Comparison of ENCODE assay signal across 11 cellular contexts in genomic region chr3:156750191-156750873, GRCh38.
DNase-seq lines count a peak whose midpoint lies in the region; ATAC-seq, FAIRE-seq and TF ChIP-seq lines count a peak whose summit lies in the region.
"Had no signal": no experiment of that assay in that cellular context is flagged by ENCODE, and none has a peak within 500 bp of the region (broad histone marks: within the 10 kb centered on the region; RNA-seq: fewer than 3 reads in every experiment).

No MANE protein-coding gene starts in this region.

- no peak overlapping the region for H2AFZ ChIP-seq in HepG2 (ENCODE audit: low read length)

- H3K9me3 ChIP-seq in HepG2 (ENCODE audit: low read length) = peaks cover 12% of the 10 kb centered on the region; the same call in 1 of the 2 replicates
- no peaks in the 10 kb centered on the region for H3K9me3 ChIP-seq in right lobe of liver
- peaks cover 11% of the 10 kb centered on the region for H3K9me3 ChIP-seq in adipocyte (ENCODE audit: control insufficient read depth, low read length)
- H3K9me3 ChIP-seq: BE2C, pancreas had no signal

- POLR2A ChIA-PET in HepG2 (lab: Yijun Ruan, JAX) = no interaction called here

- H3K4me2 ChIP-seq in HepG2 (ENCODE audit: low read depth, low read length) = peak overlapping the region; percentile 55; the same call in 1 of the 2 replicates

- no peak for TF ChIP-seq EP300 in HepG2 (IDR thresholded peaks at IDR 0.05; ENCODE audit: low read depth in 2 of 2, low read length in 2 of 2)
- TF ChIP-seq EP300 in HepG2 (CRISPR knock-in tag; IDR thresholded peaks at IDR 0.05; ENCODE audit: borderline replicate concordance) = no peak

- in situ Hi-C loops in HepG2 (cut with HindIII; ENCODE audit: extremely low pct_ligation_motif_present, low pct_unique_long_range_greater_than_20kb) = no loop called here

- CTCF ChIA-PET in HepG2 (lab: Yijun Ruan, JAX; ENCODE audit: low intra/inter-chr PET ratio, low total read pairs) = no interaction called here
- CTCF ChIA-PET in Calu3 (lab: Charles Lee) = no interaction called here

- H3K4me3 ChIP-seq in HepG2 (replicated peaks in 1 of 3; ENCODE audit: insufficient read depth in 1 of 3, low read depth in 2 of 3, low read length in 3 of 3) (no peak overlapping the region; a peak in 1 of 6 replicates), right lobe of liver (no peak overlapping the region), adipocyte (ENCODE audit: low read length) (peak overlapping the region; percentile 77)
- H3K4me3 ChIP-seq: pancreas had no signal

- H3K4me1 Mint-ChIP-seq in Calu3 (ENCODE audit: low read depth, unreplicated experiment) = no peaks in the 10 kb centered on the region

- no peaks in the 10 kb centered on the region for H3K79me2 ChIP-seq in HepG2 (ENCODE audit: insufficient read depth, low read length)

- no peaks in the 10 kb centered on the region for H3K9me3 Mint-ChIP-seq in Calu3 (ENCODE audit: low read depth, unreplicated experiment)

- no peaks in the 10 kb centered on the region for H3K27me3 Mint-ChIP-seq in Calu3 (ENCODE audit: unreplicated experiment)

- no peak overlapping the region for H3K27ac Mint-ChIP-seq in Calu3 (ENCODE audit: unreplicated experiment)
- H3K27ac Mint-ChIP-seq: activated CD4-positive, alpha-beta memory T cell treated with anti-CD3 and anti-CD28 coated beads for 36 hours had no signal

- H3K27ac ChIP-seq in HepG2 (ENCODE audit: extremely low read length, insufficient read depth, low read length) (no peak overlapping the region), right lobe of liver (no peak overlapping the region)
- H3K27ac ChIP-seq: pancreas had no signal

- no peak for TF ChIP-seq RAD21 in HepG2 (CRISPR knock-in tag; IDR thresholded peaks at IDR 0.05)

- no peak for FAIRE-seq in HepG2 (lab: Jason Lieb, UNC)
- FAIRE-seq: pancreas had no signal

- intact Hi-C loops in HepG2 (cut with micrococcal nuclease; ENCODE audit: unreplicated experiment) (no loop called here), right lobe of liver (cut with DNase I) (no loop called here), Calu3 (cut with micrococcal nuclease; ENCODE audit: unreplicated experiment) (no loop called here)

- H3K27me3 ChIP-seq in HepG2 (ENCODE audit: control insufficient read depth in 1 of 2, insufficient read depth in 2 of 2, low read length in 2 of 2) (no peaks in the 10 kb centered on the region), right lobe of liver (no peaks in the 10 kb centered on the region), adipocyte (replicated peaks; ENCODE audit: control insufficient read depth, insufficient read depth, low read length) (no peaks in the 10 kb centered on the region)
- H3K27me3 ChIP-seq: pancreas had no signal

- 10% methylated on average over 3 of the region's 3 CpGs for WGBS in HepG2 (ENCODE audit: low lambda C conversion rate)
- no CpG with 5 or more reads among the region's 3 CpGs for WGBS in right lobe of liver (ENCODE audit: insufficient coverage, low coverage, low lambda C conversion rate, missing lambda C conversion rate)

- H3K4me1 ChIP-seq in HepG2 (ENCODE audit: insufficient read depth, low read length) (peaks cover 25% of the 10 kb centered on the region), right lobe of liver (no peaks in the 10 kb centered on the region), adipocyte (ENCODE audit: control insufficient read depth, insufficient read depth, low read length) (peaks cover 38% of the 10 kb centered on the region)
- H3K4me1 ChIP-seq: BE2C, pancreas had no signal

- TF ChIP-seq CTCF in HepG2 (CRISPR knock-in tag; IDR thresholded peaks at IDR 0.05) (no peak), right lobe of liver (IDR thresholded peaks at IDR 0.05) (no peak), Calu3 (IDR thresholded peaks at IDR 0.05; ENCODE audit: unreplicated experiment) (no peak)

- no peak overlapping the region for H3K4me3 Mint-ChIP-seq in Calu3 (ENCODE audit: low read depth, unreplicated experiment)
- H3K4me3 Mint-ChIP-seq: activated CD4-positive, alpha-beta memory T cell treated with anti-CD3 and anti-CD28 coated beads for 36 hours had no signal

- no peaks in the 10 kb centered on the region for H4K20me1 ChIP-seq in HepG2 (ENCODE audit: insufficient read depth, low read length)

- no peaks in the 10 kb centered on the region for H3K36me3 ChIP-seq in HepG2 (replicated peaks in 1 of 2; ENCODE audit: control insufficient read depth in 1 of 2, insufficient read depth in 2 of 2, low read length in 2 of 2)
- no peaks in the 10 kb centered on the region for H3K36me3 ChIP-seq in right lobe of liver
- H3K36me3 ChIP-seq in adipocyte (ENCODE audit: control insufficient read depth, insufficient read depth, low read length, severe bottlenecking) = no peaks in the 10 kb centered on the region
- H3K36me3 ChIP-seq: BE2C, pancreas had no signal

- ATAC-seq in HepG2 = peak; percentile 58
- ATAC-seq in right lobe of liver = no peak
- no peak for ATAC-seq in GM19351 (IDR thresholded peaks at IDR 0.05; ENCODE audit: unreplicated experiment)

- no peak for TF ChIP-seq POLR2A in HepG2 (IDR thresholded peaks at IDR 0.05; ENCODE audit: insufficient read depth in 1 of 2, low read depth in 2 of 2, low read length in 2 of 2)
- TF ChIP-seq POLR2A in right lobe of liver (IDR thresholded peaks at IDR 0.05) = no peak

- H3K36me3 Mint-ChIP-seq in Calu3 (ENCODE audit: insufficient read depth, unreplicated experiment) = no peaks in the 10 kb centered on the region

- H3K9ac ChIP-seq in HepG2 (ENCODE audit: insufficient read depth, low read depth, low read length) (no peak overlapping the region), adipocyte (ENCODE audit: low read length) (peak overlapping the region; percentile 82)

- DNase-seq in HepG2 (ENCODE audit: low spot score) (no peak), right lobe of liver (no peak), adipocyte (ENCODE audit: low read depth) (peak; percentile 53), islet precursor cell (peak; percentile 88), Calu3 (no peak)
- no peak for DNase-seq in activated CD4-positive, alpha-beta T cell treated with anti-CD3 and anti-CD28 coated beads for 4 hours
- DNase-seq in stimulated activated CD4-positive, alpha-beta T cell treated with anti-CD3 and anti-CD28 coated beads, Interleukin-15, amount 100 ng/mL, for 24 hours = no peak
- DNase-seq: activated CD4-positive, alpha-beta memory T cell treated with anti-CD3 and anti-CD28 coated beads for 36 hours; BE2C; pancreas had no signal

- BruUV-seq in HepG2 (replicated peaks; lab: Mats Ljungman, UMichigan) = no TSS peak
- no TSS peak for BruUV-seq in Calu3 (replicated peaks; lab: Mats Ljungman, UMichigan)

TF ChIP-seq in HepG2, 621 proteins besides CTCF, POLR2A, EP300 and RAD21:
- no peak for TF ChIP-seq CEBPB (IDR thresholded peaks at IDR 0.05; ENCODE audit: borderline replicate concordance, low read depth, low read length)
- peak; percentile 34 for TF ChIP-seq ZNF687 (CRISPR knock-in tag; IDR thresholded peaks at IDR 0.05)

Comparison
In these comparisons a context has a peak if more than half of its experiments do, and no peak if none do; other contexts are left out.
1. DNase-seq: peak in adipocyte (single experiment) and islet precursor cell (single experiment); none in HepG2 (single experiment), right lobe of liver (0 of 3), activated CD4-positive, alpha-beta T cell treated with anti-CD3 and anti-CD28 coated beads for 4 hours (0 of 2), stimulated activated CD4-positive, alpha-beta T cell treated with anti-CD3 and anti-CD28 coated beads, Interleukin-15, amount 100 ng/mL, for 24 hours (single experiment) and Calu3 (single experiment).